29 cellular contexts compared by ENCODE assay signal in the genomic region with DNA sequence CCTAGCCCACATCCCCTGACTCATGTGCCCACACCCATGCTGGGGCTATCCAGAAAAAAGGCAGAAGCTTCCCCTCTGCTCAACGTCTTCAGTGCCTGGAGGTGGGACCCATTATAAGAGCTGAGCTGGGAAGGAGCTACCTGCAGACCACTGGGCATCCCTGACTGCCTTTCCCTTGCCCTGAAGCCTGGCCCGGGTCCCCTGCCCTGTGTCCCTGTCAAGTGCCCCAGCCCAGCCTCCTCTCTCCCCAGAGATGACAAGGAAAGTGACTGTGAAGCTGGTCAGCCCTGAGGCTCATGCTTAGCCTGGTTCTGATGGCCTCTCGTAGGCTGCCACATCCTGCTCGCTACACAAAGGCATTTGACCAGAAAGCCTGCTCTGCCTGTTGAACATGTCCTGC.
"Had no signal": no experiment of that assay in that cellular context is flagged by ENCODE, and none has a peak within 500 bp of the region (broad histone marks: within the 10 kb centered on the region; RNA-seq: fewer than 3 reads in every experiment).

No MANE protein-coding gene starts in this region.

- DNase-seq: heart right ventricle; islet precursor cell; left ventricle myocardium inferior; mesendoderm; naive B cell; natural killer cell; nephron progenitor cell; ovary; retina; small intestine; spleen; stimulated activated CD4-positive, alpha-beta T cell treated with anti-CD3 and anti-CD28 coated beads, Interleukin-1b, Interleukin-23, amount 100 ng/mL, for 48 hours; stimulated activated CD4-positive, alpha-beta T cell treated with anti-CD3 and anti-CD28 coated beads, Interleukin-2, amount 100 ng/mL, for 48 hours; stimulated activated CD4-positive, alpha-beta T cell treated with anti-CD3 and anti-CD28 coated beads, Interleukin-4, amount 100 ng/mL, for 4 hours; stimulated activated CD8-positive, alpha-beta memory T cell treated with anti-CD3 and anti-CD28 coated beads, Interleukin-4, amount 100 ng/mL, for 48 hours; stimulated activated naive CD4-positive, alpha-beta T cell treated with Interleukin-2 at 50 U/mL for 16 hours; stimulated activated naive CD8-positive, alpha-beta T cell treated with anti-CD3 and anti-CD28 coated beads, Interleukin-15, amount 100 ng/mL, for 72 hours; testis; thyroid gland; transverse colon; upper lobe of right lung; uterus had no signal

- H3K4me2 ChIP-seq: hepatocyte, neural progenitor cell had no signal

- H3K4me3 ChIP-seq: heart right ventricle, hepatocyte, left ventricle myocardium inferior, lung, neural progenitor cell, ovary, prostate gland, spleen, testis, thyroid gland, transverse colon, upper lobe of right lung, uterus had no signal

- H3K79me2 ChIP-seq: hepatocyte had no signal

- H2AFZ ChIP-seq: hepatocyte, neural progenitor cell had no signal

- H3K27ac Mint-ChIP-seq: mesothelial cell of epicardium; naive B cell; natural killer cell; nephron progenitor cell; stimulated activated memory B cell treated with anti-CD40 and anti-IgM and Interleukin-4, amounts not matched to agents 10 μg/mL and 1 μg/mL and 100 μg/mL, for 72 hours; stimulated activated naive CD8-positive, alpha-beta T cell treated with anti-CD3 and anti-CD28 coated beads, Interleukin-15, amount 100 ng/mL, for 72 hours had no signal

- H3K36me3 ChIP-seq: neural progenitor cell, ovary, prostate gland, thyroid gland, transverse colon, upper lobe of right lung, uterus had no signal

- H3K9ac ChIP-seq: neural progenitor cell had no signal

- H3K27me3 ChIP-seq: heart right ventricle, hepatocyte, neural progenitor cell, ovary, spleen, testis, thyroid gland, transverse colon, upper lobe of right lung, uterus had no signal

- H3K36me3 Mint-ChIP-seq: naive B cell; natural killer cell; stimulated activated memory B cell treated with anti-CD40 and anti-IgM and Interleukin-4, amounts not matched to agents 10 μg/mL and 1 μg/mL and 100 μg/mL, for 72 hours had no signal

- H3K4me1 ChIP-seq: neural progenitor cell, spleen, testis, thyroid gland, transverse colon, upper lobe of right lung, uterus had no signal

- H3K9me3 ChIP-seq: heart right ventricle, left ventricle myocardium inferior, ovary, prostate gland, spleen, testis, thyroid gland, transverse colon, upper lobe of right lung, uterus had no signal

- H3K4me1 Mint-ChIP-seq: naive B cell; natural killer cell; stimulated activated memory B cell treated with anti-CD40 and anti-IgM and Interleukin-4, amounts not matched to agents 10 μg/mL and 1 μg/mL and 100 μg/mL, for 72 hours; stimulated activated naive CD8-positive, alpha-beta T cell treated with anti-CD3 and anti-CD28 coated beads, Interleukin-15, amount 100 ng/mL, for 72 hours had no signal

- H3K4me3 Mint-ChIP-seq: mesothelial cell of epicardium; naive B cell; natural killer cell; nephron progenitor cell; neural progenitor cell; stimulated activated memory B cell treated with anti-CD40 and anti-IgM and Interleukin-4, amounts not matched to agents 10 μg/mL and 1 μg/mL and 100 μg/mL, for 72 hours; stimulated activated naive CD8-positive, alpha-beta T cell treated with anti-CD3 and anti-CD28 coated beads, Interleukin-15, amount 100 ng/mL, for 72 hours had no signal

- H3K9me3 Mint-ChIP-seq: mesothelial cell of epicardium; naive B cell; natural killer cell; nephron progenitor cell; neural progenitor cell; stimulated activated memory B cell treated with anti-CD40 and anti-IgM and Interleukin-4, amounts not matched to agents 10 μg/mL and 1 μg/mL and 100 μg/mL, for 72 hours; stimulated activated naive CD8-positive, alpha-beta T cell treated with anti-CD3 and anti-CD28 coated beads, Interleukin-15, amount 100 ng/mL, for 72 hours had no signal

- H3K27ac ChIP-seq: heart right ventricle, hepatocyte, left ventricle myocardium inferior, neural progenitor cell, ovary, spleen, testis, thyroid gland, transverse colon, upper lobe of right lung, uterus had no signal

- ATAC-seq: heart right ventricle; natural killer cell; sciatic nerve; stimulated activated memory B cell treated with anti-CD40 and anti-IgM and Interleukin-4, amounts not matched to agents 10 μg/mL and 1 μg/mL and 100 μg/mL, for 72 hours; stimulated activated naive CD8-positive, alpha-beta T cell treated with anti-CD3 and anti-CD28 coated beads, Interleukin-15, amount 100 ng/mL, for 72 hours; upper lobe of right lung had no signal
